ENCODE assay signal across 10 cellular contexts in the genomic region with DNA sequence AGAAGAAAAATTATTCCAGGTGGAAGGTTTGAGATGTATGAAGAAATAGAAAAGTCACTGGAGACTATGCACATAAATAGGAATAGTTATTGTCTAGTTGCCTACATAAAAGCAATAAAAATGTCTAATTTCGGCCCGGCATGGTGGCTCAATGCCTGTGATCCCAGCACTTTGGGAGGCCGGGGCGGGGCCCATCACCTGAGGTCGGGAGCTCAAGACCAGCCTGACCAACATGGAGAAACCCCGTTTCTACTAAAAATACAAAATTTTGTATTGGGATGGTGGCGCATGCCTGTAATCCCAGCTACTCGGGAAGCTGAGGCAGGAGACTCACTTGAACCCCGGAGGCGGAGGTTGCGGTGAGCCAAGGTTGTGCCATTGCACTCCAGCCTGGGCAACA. TPM values are rescaled to one million over a fixed set of nuclear protein-coding genes. Genes with fewer than 3 reads are reported as not detected.
"Had no signal": no experiment of that assay in that cellular context is flagged by ENCODE, and none has a peak within 500 bp of the region (broad histone marks: within the 10 kb centered on the region; RNA-seq: fewer than 3 reads in every experiment).

No MANE protein-coding gene starts in this region.

RNA-seq across cellular contexts. Expression of gene GPR148, which starts 3.4 kb away (rescaled TPM):
- total RNA-seq: OCI-LY7, PC-3, PC-9, Peyer's patch, Right ventricle myocardium inferior, Right ventricle myocardium superior, RPMI7951, SJCRH30, SJSA1, SK-MEL-5 had no signal

RNA-seq across cellular contexts. Expression of gene AMER3, which starts 23.1 kb away (rescaled TPM):
- total RNA-seq: OCI-LY7, PC-3, PC-9, Right ventricle myocardium inferior, Right ventricle myocardium superior, RPMI7951, SJCRH30, SJSA1, SK-MEL-5 had no signal
